Comparison of ENCODE assay signal across 10 cellular contexts in the genomic region with DNA sequence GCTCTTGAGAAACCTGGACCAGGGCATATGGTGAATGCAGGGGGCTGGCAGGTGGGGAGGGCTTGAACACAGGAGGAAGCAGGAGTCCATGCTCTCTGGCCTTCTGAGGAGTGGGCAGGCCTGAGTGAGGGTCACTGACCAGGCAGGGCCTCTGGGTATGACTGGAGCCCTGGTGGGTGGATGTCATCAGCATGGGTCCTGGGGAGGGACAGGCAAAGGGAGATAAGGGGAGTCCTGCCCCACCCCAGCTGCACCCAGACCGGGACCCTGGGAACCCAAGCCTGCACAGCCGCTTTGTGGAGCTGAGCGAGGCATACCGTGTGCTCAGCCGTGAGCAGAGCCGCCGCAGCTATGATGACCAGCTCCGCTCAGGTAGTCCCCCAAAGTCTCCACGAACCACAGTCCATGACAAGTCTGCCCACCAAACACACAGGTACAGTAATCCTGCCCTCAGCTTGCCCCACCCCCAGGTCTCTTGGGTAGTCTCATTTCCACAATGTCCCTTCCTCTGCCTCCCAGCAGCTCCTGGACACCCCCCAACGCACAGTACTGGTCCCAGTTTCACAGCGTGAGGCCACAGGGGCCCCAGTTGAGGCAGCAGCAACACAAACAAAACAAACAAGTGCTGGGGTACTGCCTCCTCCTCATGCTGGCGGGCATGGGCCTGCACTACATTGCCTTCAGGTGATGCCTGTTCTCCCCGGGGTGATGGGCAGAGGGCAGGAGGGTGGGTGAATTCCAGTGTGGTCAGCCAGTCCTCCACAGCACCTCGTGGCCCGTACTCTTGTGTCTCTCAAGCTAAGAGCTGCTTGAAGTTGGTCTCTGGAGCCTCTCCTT. TPM values are rescaled to one million over a fixed set of nuclear protein-coding genes. Genes with fewer than 3 reads are reported as not detected.
DNase-seq lines count a peak whose midpoint lies in the region; ATAC-seq, FAIRE-seq and TF ChIP-seq lines count a peak whose summit lies in the region.
"Had no signal": no experiment of that assay in that cellular context is flagged by ENCODE, and none has a peak within 500 bp of the region (broad histone marks: within the 10 kb centered on the region; RNA-seq: fewer than 3 reads in every experiment).

No MANE protein-coding gene starts in this region.

- TF ChIP-seq POLR2A in Raji (IDR thresholded peaks at IDR 0.05; ENCODE audit: insufficient read depth, low read depth, low read length), result peak; percentile 37; the same call in 1 of the 2 replicates
- TF ChIP-seq POLR2A in vagina (IDR thresholded peaks at IDR 0.05), result no peak

- no peak overlapping the region for H3K27ac ChIP-seq in CD4-positive, CD25-positive, alpha-beta regulatory T cell (ENCODE audit: insufficient read depth, low read length, poor library complexity, severe bottlenecking)
- H3K27ac ChIP-seq in keratinocyte (ENCODE audit: control insufficient read depth, insufficient read depth, low read length), result no peak overlapping the region
- no peak overlapping the region for H3K27ac ChIP-seq in vagina
- H3K27ac ChIP-seq: lower lobe of right lung had no signal

- no peak overlapping the region for H2AFZ ChIP-seq in keratinocyte (ENCODE audit: control insufficient read depth, low read length)

- H3K4me3 Mint-ChIP-seq in CD4-positive, CD25-positive, alpha-beta regulatory T cell, result peak overlapping the region; percentile 89 to 95 (median 92)

- FAIRE-seq in keratinocyte (lab: Jason Lieb, UNC), result no peak
- FAIRE-seq: GM12892, RCC 7860 had no signal

- H3K9me1 ChIP-seq in keratinocyte (ENCODE audit: control insufficient read depth, extremely low read depth, insufficient read depth, low read length), result peaks cover 2% of the 10 kb centered on the region

- dilution Hi-C loops in keratinocyte (cut with MboI; ENCODE audit: extremely low pct_ligation_motif_present, low sequenced_read_pairs), result no loop called here

- no peak for ATAC-seq in CD4-positive, CD25-positive, alpha-beta regulatory T cell (ENCODE audit: low read depth in 2 of 2)
- ATAC-seq: activated CD4-positive, CD25-positive, alpha-beta regulatory T cell treated with anti-CD3 and anti-CD28 coated beads, Interleukin-2, amount 50 U/mL, for 24 hours; lower lobe of right lung had no signal

- H3K4me2 ChIP-seq in keratinocyte (ENCODE audit: control insufficient read depth, extremely low read depth, insufficient read depth, low read depth, low read length), result peak overlapping the region; percentile 37

- no peak overlapping the region for H3K9ac ChIP-seq in keratinocyte (ENCODE audit: control insufficient read depth, extremely low read depth, insufficient read depth, low read length)

- H3K27me3 Mint-ChIP-seq in CD4-positive, CD25-positive, alpha-beta regulatory T cell, result no peaks in the 10 kb centered on the region

- peaks cover under 1% of the 10 kb centered on the region for H3K79me2 ChIP-seq in keratinocyte (ENCODE audit: control insufficient read depth, insufficient read depth, low read length)

- intact Hi-C loops in vagina (cut with DNase I), result no loop called here

- H3K9me3 ChIP-seq in CD4-positive, CD25-positive, alpha-beta regulatory T cell (ENCODE audit: control insufficient read depth in 2 of 2, low read length in 2 of 2), result no peaks in the 10 kb centered on the region
- H3K9me3 ChIP-seq in keratinocyte (ENCODE audit: control insufficient read depth, low read depth, low read length) (no peaks in the 10 kb centered on the region), vagina (no peaks in the 10 kb centered on the region)
- H3K9me3 ChIP-seq: lower lobe of right lung had no signal

- H3K36me3 ChIP-seq in CD4-positive, CD25-positive, alpha-beta regulatory T cell (ENCODE audit: control insufficient read depth, insufficient read depth, low read length), result no peaks in the 10 kb centered on the region
- H3K36me3 ChIP-seq in keratinocyte (ENCODE audit: control insufficient read depth in 2 of 2, extremely low read depth in 1 of 2, insufficient read depth in 2 of 2, low read length in 2 of 2) (peaks cover 3 to 8% of the 10 kb centered on the region in 2 experiments), vagina (peaks cover 0 to 4% of the 10 kb centered on the region in 2 donors)

- no peaks in the 10 kb centered on the region for H3K9me3 Mint-ChIP-seq in CD4-positive, CD25-positive, alpha-beta regulatory T cell

- no peaks in the 10 kb centered on the region for H4K20me1 ChIP-seq in keratinocyte (ENCODE audit: control insufficient read depth, extremely low read depth, insufficient read depth, low read length)

- DNase-seq in CD4-positive, CD25-positive, alpha-beta regulatory T cell, result no peak
- DNase-seq in keratinocyte (ENCODE audit: low read depth, low spot score) (no peak), vagina (ENCODE audit: extremely low spot score in 2 of 2) (no peak), cortex of kidney (lab: John Stamatoyannopoulos, UW) (no peak), H4 (ENCODE audit: low spot score) (no peak)
- DNase-seq: lower lobe of right lung had no signal

- H3K36me3 Mint-ChIP-seq in CD4-positive, CD25-positive, alpha-beta regulatory T cell, result no peaks in the 10 kb centered on the region

- H3K4me1 ChIP-seq in CD4-positive, CD25-positive, alpha-beta regulatory T cell (ENCODE audit: control insufficient read depth, insufficient read depth, low read length, poor library complexity, severe bottlenecking), result peaks cover 43% of the 10 kb centered on the region
- H3K4me1 ChIP-seq in keratinocyte (ENCODE audit: control insufficient read depth, extremely low read depth, insufficient read depth, low read length) (peaks cover 52% of the 10 kb centered on the region), vagina (peaks cover 67% of the 10 kb centered on the region)

- H3K4me1 Mint-ChIP-seq in CD4-positive, CD25-positive, alpha-beta regulatory T cell, result peaks cover 0 to 58% (median 31%) of the 10 kb centered on the region in 4 donors

- no peak overlapping the region for H3K4me3 ChIP-seq in CD4-positive, CD25-positive, alpha-beta regulatory T cell (ENCODE audit: low read depth, low read length)
- H3K4me3 ChIP-seq in keratinocyte (ENCODE audit: control insufficient read depth in 2 of 3, extremely low read depth in 1 of 3, insufficient read depth in 2 of 3, low read depth in 1 of 3, low read length in 3 of 3) (no peak overlapping the region), vagina (no peak overlapping the region)
- H3K4me3 ChIP-seq: lower lobe of right lung had no signal

- TF ChIP-seq CTCF in keratinocyte (optimal IDR thresholded peaks at IDR 0.05 in 1 of 3, IDR thresholded peaks at IDR 0.05 in 1 of 3, conservative IDR thresholded peaks at IDR 0.05 in 1 of 3; ENCODE audit: extremely low read depth in 1 of 3, insufficient read depth in 2 of 3, low read length in 3 of 3) (no peak), vagina (IDR thresholded peaks at IDR 0.05) (no peak)

- no peaks in the 10 kb centered on the region for H3K27me3 ChIP-seq in CD4-positive, CD25-positive, alpha-beta regulatory T cell (ENCODE audit: control insufficient read depth, insufficient read depth, low read length)
- H3K27me3 ChIP-seq in keratinocyte (ENCODE audit: control insufficient read depth, extremely low read depth, insufficient read depth, low read length), result no peaks in the 10 kb centered on the region
- H3K27me3 ChIP-seq in vagina, result no peaks in the 10 kb centered on the region

- H3K27ac Mint-ChIP-seq in CD4-positive, CD25-positive, alpha-beta regulatory T cell, result peak overlapping the region; percentile 87 to 92 (median 88)

RNA-seq across cellular contexts. Expression of a gene that starts 2.0 kb away (rescaled TPM):
- 19.6 TPM for total RNA-seq in CD4-positive, CD25-positive, alpha-beta regulatory T cell
- polyA plus RNA-seq in CD4-positive, CD25-positive, alpha-beta regulatory T cell, result 1 to 10 TPM; 6.5 to 8.6 (median 8.0) TPM
- polyA plus RNA-seq in keratinocyte, result 9.7 to 23.3 TPM (median 10.0 TPM) in 3 replicates
- polyA plus RNA-seq in keratinocyte (2011; ENCODE audit: low read depth), result 9.0 TPM
- polyA plus RNA-seq in keratinocyte (2011; cell fraction: cytosol; rRNA removed), result 11.0 and 16.3 TPM in 2 replicates
- polyA plus RNA-seq in keratinocyte (2011; cell fraction: nucleus; rRNA removed), result 10.7 and 13.0 TPM in 2 replicates
- 49.0 and 59.7 TPM in 2 replicates for polyA plus RNA-seq in keratinocyte (2012; ENCODE audit: low replicate concordance)
- 5.9 to 9.7 TPM (median 7.4 TPM) in 3 replicates for polyA minus RNA-seq in keratinocyte
- polyA minus RNA-seq in keratinocyte (2011; cell fraction: cytosol; rRNA and poly(A)+ RNA removed), result 14.0 TPM
- polyA minus RNA-seq in keratinocyte (2011; cell fraction: nucleus; rRNA and poly(A)+ RNA removed), result 2.7 and 3.0 TPM in 2 replicates
- 44.9 TPM for total RNA-seq in vagina
- total RNA-seq in H4 (2014; rRNA removed; shearing (Covaris generic)), result 28.8 and 51.6 TPM in 2 replicates

RNA-seq across cellular contexts. Expression of a gene that starts 2.1 kb away (rescaled TPM):
- 41.9 TPM for total RNA-seq in CD4-positive, CD25-positive, alpha-beta regulatory T cell
- 10 to 100 TPM; 18.1 to 22.8 (median 20.4) TPM for polyA plus RNA-seq in CD4-positive, CD25-positive, alpha-beta regulatory T cell
- polyA plus RNA-seq in keratinocyte, result 10.1 to 24.7 TPM (median 12.2 TPM) in 3 replicates
- 9.3 TPM for polyA plus RNA-seq in keratinocyte (2011; ENCODE audit: low read depth)
- polyA plus RNA-seq in keratinocyte (2011; cell fraction: cytosol; rRNA removed), result 9.2 and 17.4 TPM in 2 replicates
- polyA plus RNA-seq in keratinocyte (2011; cell fraction: nucleus; rRNA removed), result 18.2 and 23.5 TPM in 2 replicates
- polyA plus RNA-seq in keratinocyte (2012; ENCODE audit: low replicate concordance), result 14.5 and 34.1 TPM in 2 replicates
- polyA minus RNA-seq in keratinocyte, result 8.9 to 21.3 TPM (median 12.1 TPM) in 3 replicates
- polyA minus RNA-seq in keratinocyte (2011; cell fraction: cytosol; rRNA and poly(A)+ RNA removed), result 17.5 TPM
- polyA minus RNA-seq in keratinocyte (2011; cell fraction: nucleus; rRNA and poly(A)+ RNA removed), result 3.3 and 6.4 TPM in 2 replicates
- total RNA-seq in vagina, result 43.7 TPM
- 2.5 and 4.5 TPM in 2 replicates for total RNA-seq in H4 (2014; rRNA removed; shearing (Covaris generic))

RNA-seq across cellular contexts. Expression of a gene that starts 6.3 kb away (rescaled TPM):
- 43.1 TPM for total RNA-seq in CD4-positive, CD25-positive, alpha-beta regulatory T cell
- 10 to 100 TPM; 35.8 to 46.9 (median 40.7) TPM for polyA plus RNA-seq in CD4-positive, CD25-positive, alpha-beta regulatory T cell
- 22.6 to 55.6 TPM (median 31.1 TPM) in 3 replicates for polyA plus RNA-seq in keratinocyte
- polyA plus RNA-seq in keratinocyte (2011; ENCODE audit: low read depth), result 6.0 TPM
- 15.5 and 47.3 TPM in 2 replicates for polyA plus RNA-seq in keratinocyte (2011; cell fraction: cytosol; rRNA removed)
- polyA plus RNA-seq in keratinocyte (2011; cell fraction: nucleus; rRNA removed), result 39.6 and 53.9 TPM in 2 replicates
- polyA plus RNA-seq in keratinocyte (2012; ENCODE audit: low replicate concordance), result 33.2 and 45.9 TPM in 2 replicates
- 13.9 to 29.7 TPM (median 25.7 TPM) in 3 replicates for polyA minus RNA-seq in keratinocyte
- 61.2 TPM for polyA minus RNA-seq in keratinocyte (2011; cell fraction: cytosol; rRNA and poly(A)+ RNA removed)
- 19.4 and 19.9 TPM in 2 replicates for polyA minus RNA-seq in keratinocyte (2011; cell fraction: nucleus; rRNA and poly(A)+ RNA removed)
- 38.8 TPM for total RNA-seq in vagina
- 39.6 and 47.9 TPM in 2 replicates for total RNA-seq in H4 (2014; rRNA removed; shearing (Covaris generic))

RNA-seq across cellular contexts. Expression of a gene that starts 6.4 kb away (rescaled TPM):
- total RNA-seq in CD4-positive, CD25-positive, alpha-beta regulatory T cell, result 14.6 TPM
- polyA plus RNA-seq in CD4-positive, CD25-positive, alpha-beta regulatory T cell, result 10 to 100 TPM; 33.2 to 37.0 (median 35.3) TPM
- polyA plus RNA-seq in keratinocyte, result 15.5 to 20.3 TPM (median 18.3 TPM) in 3 replicates
- polyA plus RNA-seq in keratinocyte (2011; ENCODE audit: low read depth), result 7.0 TPM
- polyA plus RNA-seq in keratinocyte (2011; cell fraction: cytosol; rRNA removed), result 16.4 and 30.7 TPM in 2 replicates
- 28.3 and 38.8 TPM in 2 replicates for polyA plus RNA-seq in keratinocyte (2011; cell fraction: nucleus; rRNA removed)
- 21.0 and 25.1 TPM in 2 replicates for polyA plus RNA-seq in keratinocyte (2012; ENCODE audit: low replicate concordance)
- 12.5 to 39.8 TPM (median 23.4 TPM) in 3 replicates for polyA minus RNA-seq in keratinocyte
- polyA minus RNA-seq in keratinocyte (2011; cell fraction: cytosol; rRNA and poly(A)+ RNA removed), result 17.8 TPM
- polyA minus RNA-seq in keratinocyte (2011; cell fraction: nucleus; rRNA and poly(A)+ RNA removed), result 6.5 and 9.7 TPM in 2 replicates
- 27.7 TPM for total RNA-seq in vagina
- total RNA-seq in H4 (2014; rRNA removed; shearing (Covaris generic)), result 56.1 and 62.3 TPM in 2 replicates

RNA-seq across cellular contexts. Expression of a gene that starts 8.5 kb away (rescaled TPM):
- 21.1 TPM for total RNA-seq in CD4-positive, CD25-positive, alpha-beta regulatory T cell
- 10 to 100 TPM; 36.8 to 47.8 (median 43.2) TPM for polyA plus RNA-seq in CD4-positive, CD25-positive, alpha-beta regulatory T cell
- polyA plus RNA-seq in keratinocyte, result 40.3 to 57.7 TPM (median 51.9 TPM) in 3 replicates
- polyA plus RNA-seq in keratinocyte (2011; ENCODE audit: low read depth), result 13.5 TPM
- polyA plus RNA-seq in keratinocyte (2011; cell fraction: cytosol; rRNA removed), result 25.4 and 60.1 TPM in 2 replicates
- 36.5 and 39.2 TPM in 2 replicates for polyA plus RNA-seq in keratinocyte (2011; cell fraction: nucleus; rRNA removed)
- polyA plus RNA-seq in keratinocyte (2012; ENCODE audit: low replicate concordance), result 59.4 and 124 TPM in 2 replicates
- polyA minus RNA-seq in keratinocyte, result 19.1 to 44.3 TPM (median 19.4 TPM) in 3 replicates
- 48.7 TPM for polyA minus RNA-seq in keratinocyte (2011; cell fraction: cytosol; rRNA and poly(A)+ RNA removed)
- 10.8 and 13.9 TPM in 2 replicates for polyA minus RNA-seq in keratinocyte (2011; cell fraction: nucleus; rRNA and poly(A)+ RNA removed)
- total RNA-seq in vagina, result 66.0 TPM
- 65.7 and 97.7 TPM in 2 replicates for total RNA-seq in H4 (2014; rRNA removed; shearing (Covaris generic))
